Comparison of ENCODE assay signal across 1 cellular context in genomic region chr1:15834406-15835204, GRCh38.
A peak's percentile ranks its signal among the peaks of the same experiment; 100 is the strongest.
TF ChIP-seq lines count a peak whose summit lies in the region.

No MANE protein-coding gene starts in this region.

TF ChIP-seq in H1, 55 proteins besides CTCF, POLR2A, EP300 and RAD21:
- TF ChIP-seq SIN3A (conservative IDR thresholded peaks at IDR 0.05 in 1 of 2, IDR thresholded peaks at IDR 0.05 in 1 of 2; ENCODE audit: low read depth in 1 of 2, low read length in 2 of 2) (peak in 1 of 2 experiments; percentile 68; a peak in 1 of 4 replicates), CREB1 (IDR thresholded peaks at IDR 0.05) (no peak), KDM4A (IDR thresholded peaks at IDR 0.05; ENCODE audit: low read depth, low read length, severe bottlenecking) (peak; percentile 51), NRF1 (IDR thresholded peaks at IDR 0.05; ENCODE audit: low read depth, low read length) (0 out of 2 replicates have a peak, but pooled peaks have one; percentile 13), SP4 (IDR thresholded peaks at IDR 0.05; ENCODE audit: low read length) (peak; percentile 61; the same call in 1 of the 2 replicates), SIX5 (IDR thresholded peaks at IDR 0.05; ENCODE audit: low read depth, low read length) (no peak), MAX (IDR thresholded peaks at IDR 0.05) (peak; percentile 77), RNF2 (IDR thresholded peaks at IDR 0.05; ENCODE audit: borderline replicate concordance, low read depth, low read length, missing control alignments, poor library complexity, severe bottlenecking) (no peak), E2F6 (IDR thresholded peaks at IDR 0.05) (no peak; the same call in none of the 2 replicates), BACH1 (IDR thresholded peaks at IDR 0.05; ENCODE audit: low read length) (no peak; the same call in 1 of the 2 replicates), EGR1 (IDR thresholded peaks at IDR 0.05; ENCODE audit: borderline replicate concordance, low read depth, low read length) (peak; percentile 54), JUN (IDR thresholded peaks at IDR 0.05; ENCODE audit: low read depth, low read length) (no peak), FOSL1 (IDR thresholded peaks at IDR 0.05; ENCODE audit: insufficient read depth, low read depth, low read length) (0 out of 2 replicates have a peak, but pooled peaks have one; percentile 49), BRCA1 (IDR thresholded peaks at IDR 0.05; ENCODE audit: low read depth, low read length) (no peak), YY1 (IDR thresholded peaks at IDR 0.05; ENCODE audit: low read depth, low read length) (peak; percentile 99), ASH2L (IDR thresholded peaks at IDR 0.05; ENCODE audit: low read length) (peak; percentile 67), ZNF274 (IDR thresholded peaks at IDR 0.05; ENCODE audit: borderline replicate concordance, extremely low read depth, low read length) (no peak), TAF7 (optimal IDR thresholded peaks at IDR 0.05; ENCODE audit: borderline replicate concordance, low read depth, low read length) (peak; percentile 10), TCF12 (IDR thresholded peaks at IDR 0.05; ENCODE audit: low read depth, low read length) (peak; percentile 94), NANOG (IDR thresholded peaks at IDR 0.05; ENCODE audit: insufficient read depth, low read depth, low read length, poor library complexity, severe bottlenecking) (peak; percentile 12), KDM1A (IDR thresholded peaks at IDR 0.05; ENCODE audit: borderline replicate concordance, low read length) (0 out of 2 replicates have a peak, but pooled peaks have one; percentile 9), USF2 (IDR thresholded peaks at IDR 0.05; ENCODE audit: low read length) (no peak; the same call in 1 of the 2 replicates), GTF2F1 (IDR thresholded peaks at IDR 0.05; ENCODE audit: borderline replicate concordance, low read depth, low read length) (peak; percentile 64; the same call in 1 of the 2 replicates), RFX5 (IDR thresholded peaks at IDR 0.05; ENCODE audit: borderline replicate concordance, low read depth, low read length) (no peak), CBX8 (IDR thresholded peaks at IDR 0.05; ENCODE audit: borderline replicate concordance, low read depth, low read length) (no peak), CHD1 (IDR thresholded peaks at IDR 0.05; ENCODE audit: low read depth, low read length) (no peak), RBBP5 (IDR thresholded peaks at IDR 0.05; ENCODE audit: borderline replicate concordance, low read depth, low read length) (peak; percentile 74; the same call in 1 of the 2 replicates), ATF2 (IDR thresholded peaks at IDR 0.05; ENCODE audit: low read length) (peak; percentile 36; the same call in 1 of the 2 replicates), SAP30 (IDR thresholded peaks at IDR 0.05; ENCODE audit: insufficient read depth, insufficient replicate concordance, low read length) (no peak), BCL11A (IDR thresholded peaks at IDR 0.05; ENCODE audit: low read depth in 2 of 2, low read length in 2 of 2) (no peak), SP1 (IDR thresholded peaks at IDR 0.05; ENCODE audit: low read depth, low read length) (peak; percentile 71), JUND (IDR thresholded peaks at IDR 0.05; ENCODE audit: low read length) (no peak; the same call in 1 of the 2 replicates), PHF8 (conservative IDR thresholded peaks at IDR 0.05; ENCODE audit: low read depth, low read length) (peak; percentile 66), GABPA (IDR thresholded peaks at IDR 0.05; ENCODE audit: borderline replicate concordance, insufficient read depth, low read length) (no peak), SRF (IDR thresholded peaks at IDR 0.05; ENCODE audit: low read depth, low read length) (no peak), HDAC6 (IDR thresholded peaks at IDR 0.05; ENCODE audit: low read depth, low read length) (no peak), HDAC2 (IDR thresholded peaks at IDR 0.05; ENCODE audit: borderline replicate concordance in 1 of 2, low read depth in 2 of 2, low read length in 2 of 2) (no peak; a peak in 1 of 4 replicates), CBX5 (IDR thresholded peaks at IDR 0.05; ENCODE audit: low read depth, low read length) (no peak), SIRT6 (IDR thresholded peaks at IDR 0.05; ENCODE audit: low read length) (no peak), CHD7 (IDR thresholded peaks at IDR 0.05; ENCODE audit: insufficient replicate concordance, low read length) (no peak), CTBP2 (IDR thresholded peaks at IDR 0.05; ENCODE audit: borderline replicate concordance, insufficient read depth, insufficient read length, low read length) (no peak), TAF1 (IDR thresholded peaks at IDR 0.05; ENCODE audit: low read depth, low read length) (peak; percentile 77), POLR2AphosphoS5 (IDR thresholded peaks at IDR 0.05; ENCODE audit: low read depth, low read length) (peak; percentile 90), RXRA (IDR thresholded peaks at IDR 0.05; ENCODE audit: insufficient read depth, low read depth, low read length) (no peak), SUZ12 (IDR thresholded peaks at IDR 0.05; ENCODE audit: low read length) (no peak), SP2 (IDR thresholded peaks at IDR 0.05; ENCODE audit: low read length) (no peak), EZH2 (IDR thresholded peaks at IDR 0.05; ENCODE audit: low read depth, low read length, severe bottlenecking) (no peak), CEBPB (IDR thresholded peaks at IDR 0.05; ENCODE audit: low read depth, low read length) (no peak), POU5F1 (IDR thresholded peaks at IDR 0.05; ENCODE audit: low read depth, low read length) (no peak), CHD2 (IDR thresholded peaks at IDR 0.05; ENCODE audit: low read length) (0 out of 2 replicates have a peak, but pooled peaks have one; percentile 15), TEAD4 (IDR thresholded peaks at IDR 0.05; ENCODE audit: low read depth, low read length) (peak; percentile 94), TBP (IDR thresholded peaks at IDR 0.05; ENCODE audit: low read depth, low read length) (peak; percentile 86)
TF ChIP-seq in H1: peak in this region for 23.
